Comparison of ENCODE assay signal across 8 cellular contexts in the genomic region with DNA sequence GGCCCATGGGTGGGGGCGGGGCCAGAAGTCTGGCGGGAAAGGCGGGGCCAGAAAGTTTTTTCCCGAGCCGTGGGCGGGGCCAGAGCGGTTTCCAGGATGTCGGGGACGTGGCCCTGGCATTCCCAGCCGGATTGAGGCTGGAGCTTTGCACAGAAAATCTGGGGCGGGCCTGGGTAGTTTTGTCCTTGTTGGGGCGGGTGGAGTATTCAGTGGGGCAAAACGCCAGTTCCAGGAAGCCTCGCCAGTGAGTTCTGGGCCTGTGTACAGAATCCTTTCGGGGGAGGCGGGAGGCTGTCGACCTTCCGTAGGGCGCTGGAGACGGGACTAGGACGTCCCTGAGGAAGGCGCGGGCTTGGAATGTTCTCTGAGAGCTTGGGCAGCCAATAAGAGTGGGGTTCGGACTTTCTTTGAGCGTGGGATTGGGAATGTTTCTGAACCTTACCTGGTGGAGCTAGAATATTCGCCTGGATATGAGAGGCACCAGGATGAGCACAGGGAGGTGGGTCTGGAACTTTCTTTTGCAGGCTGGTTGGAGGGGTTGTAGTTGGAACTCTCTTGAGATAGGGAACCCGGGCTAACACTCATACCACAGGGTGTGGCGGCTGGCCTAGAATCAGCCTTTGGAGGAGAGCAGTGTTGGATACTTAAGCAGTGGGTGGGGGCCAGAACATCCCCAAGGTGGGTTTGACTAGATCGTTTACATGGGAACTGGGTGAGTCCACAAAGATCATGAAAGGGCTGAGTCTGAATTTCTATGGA. TPM values are rescaled to one million over a fixed set of nuclear protein-coding genes. Genes with fewer than 3 reads are reported as not detected.
A peak's percentile ranks its signal among the peaks of the same experiment; 100 is the strongest.
DNase-seq lines count a peak whose midpoint lies in the region; FAIRE-seq and TF ChIP-seq lines count a peak whose summit lies in the region.

No MANE protein-coding gene starts in this region.

- H3K36me3 ChIP-seq in OCI-LY3 (replicated peaks; ENCODE audit: low read depth, low read length) (peaks cover 18% of the 10 kb centered on the region), endodermal cell (ENCODE audit: control insufficient read depth, insufficient read depth, low read length) (peaks cover 37% of the 10 kb centered on the region), neural cell (ENCODE audit: insufficient read depth, low read length) (no peaks in the 10 kb centered on the region)

- peak overlapping the region; percentile 100 for H3K27ac Mint-ChIP-seq in endodermal cell

- no peak for TF ChIP-seq EP300 in neural cell (conservative IDR thresholded peaks at IDR 0.05; ENCODE audit: poor library complexity, severe bottlenecking)

- H3K27me3 Mint-ChIP-seq in endodermal cell (ENCODE audit: insufficient read depth), result peaks cover 2% of the 10 kb centered on the region

- H3K9me3 ChIP-seq in OCI-LY3 (ENCODE audit: insufficient read depth, low read length) (no peaks in the 10 kb centered on the region), endodermal cell (ENCODE audit: control insufficient read depth, low read length) (no peaks in the 10 kb centered on the region), neural cell (ENCODE audit: low read length) (no peaks in the 10 kb centered on the region)

- POLR2A ChIA-PET in HEK293T (lab: Yijun Ruan, JAX), result interaction anchor here (0.9 to 2.8 kb wide), 7 partner anchors 11 to 170 kb away, joined by 3 to 44 read pairs (median 8); partner anchors contain the start of genes DHX34, INAFM1 and ZC3H4

- H3K4me1 ChIP-seq in OCI-LY3 (ENCODE audit: low read length), result peaks cover 8% of the 10 kb centered on the region
- H3K4me1 ChIP-seq in endodermal cell (ENCODE audit: control insufficient read depth, insufficient read depth, low read length), result peaks cover 7% of the 10 kb centered on the region

- no peaks in the 10 kb centered on the region for H3K9me3 Mint-ChIP-seq in endodermal cell

- WGBS in endodermal cell (ENCODE audit: insufficient coverage in 1 of 2, insufficient read length in 1 of 2), 2 experiments, result 6 to 10% methylated on average over 21 to 29 of the region's 29 CpGs

- H3K36me3 Mint-ChIP-seq in endodermal cell (ENCODE audit: low read depth), result peaks cover 38% of the 10 kb centered on the region

- H4K20me1 ChIP-seq in OCI-LY3 (ENCODE audit: insufficient read depth, low read length) (0 out of 2 replicates have a peak, but pooled peaks cover 4% of the 10 kb centered on the region), neural cell (ENCODE audit: insufficient read depth) (no peaks in the 10 kb centered on the region)

- no peak for TF ChIP-seq POLR2A in GM12891 (IDR thresholded peaks at IDR 0.05; ENCODE audit: low read depth, low read length)

- FAIRE-seq in GM12891 (lab: Jason Lieb, UNC), result peak; percentile 59

- H3K27ac ChIP-seq in OCI-LY3 (ENCODE audit: low read length) (peak overlapping the region; percentile 44), endodermal cell (ENCODE audit: low read depth, low read length) (peak overlapping the region; percentile 91), neural cell (ENCODE audit: low read length) (no peak overlapping the region)

- peaks cover 8% of the 10 kb centered on the region for H3K79me2 ChIP-seq in OCI-LY3 (ENCODE audit: low read length)
- H3K79me2 ChIP-seq in neural cell (replicated peaks; ENCODE audit: insufficient read depth, low read length), result no peaks in the 10 kb centered on the region

- H2AFZ ChIP-seq in OCI-LY3 (ENCODE audit: low read depth, low read length), result peak overlapping the region; percentile 24; the same call in 1 of the 2 replicates
- no peak overlapping the region for H2AFZ ChIP-seq in neural cell (ENCODE audit: low read depth, low read length)

- DNase-seq in GM12891 (ENCODE audit: insufficient read length, low spot score), result no peak
- DNase-seq in endodermal cell, result no peak
- no peak for DNase-seq in HEK293T (ENCODE audit: extremely low spot score)
- no peak for DNase-seq in stimulated activated CD8-positive, alpha-beta memory T cell treated with anti-CD3 and anti-CD28 coated beads, Interleukin-4, amount 100 ng/mL, for 48 hours
- DNase-seq in EL, result no peak
- no peak for DNase-seq in amygdala (lab: John Stamatoyannopoulos, UW)

- peak overlapping the region; percentile 81 for H3K4me3 ChIP-seq in OCI-LY3 (ENCODE audit: low read length)
- peak overlapping the region; percentile 97 for H3K4me3 ChIP-seq in endodermal cell (ENCODE audit: low read length)
- peak overlapping the region; percentile 70 for H3K4me3 ChIP-seq in neural cell (ENCODE audit: low read length)

- no peaks in the 10 kb centered on the region for H3F3A ChIP-seq in neural cell (ENCODE audit: insufficient read depth, low read length, poor library complexity, severe bottlenecking)

- CTCF ChIA-PET in HEK293T (lab: Yijun Ruan, JAX), result interaction anchor here (1.3 kb wide), 1 partner anchor 15 kb away, joined by 4 read pairs; no protein-coding TSS in a partner anchor

- no peak for TF ChIP-seq RAD21 in neural cell (conservative IDR thresholded peaks at IDR 0.05)

- H3K9ac ChIP-seq in OCI-LY3 (ENCODE audit: low read length) (peak overlapping the region; percentile 67), endodermal cell (ENCODE audit: extremely low read depth, low read length, poor library complexity, severe bottlenecking) (peak overlapping the region; percentile 96), neural cell (ENCODE audit: low read length) (peak overlapping the region; percentile 24)

- TF ChIP-seq CTCF in OCI-LY3 (IDR thresholded peaks at IDR 0.05; ENCODE audit: low read depth, low read length) (no peak), endodermal cell (conservative IDR thresholded peaks at IDR 0.05) (no peak), neural cell (IDR thresholded peaks at IDR 0.05; ENCODE audit: poor library complexity, severe bottlenecking) (no peak)

- no peaks in the 10 kb centered on the region for H3K9me2 ChIP-seq in neural cell (ENCODE audit: insufficient read depth, low read length)

- H3K27me3 ChIP-seq in OCI-LY3 (ENCODE audit: low read depth, low read length), result no peaks in the 10 kb centered on the region
- no peaks in the 10 kb centered on the region for H3K27me3 ChIP-seq in endodermal cell (ENCODE audit: control insufficient read depth, insufficient read depth, low read length, poor library complexity, severe bottlenecking)
- no peaks in the 10 kb centered on the region for H3K27me3 ChIP-seq in neural cell (ENCODE audit: insufficient read depth, low read depth, low read length)

- peaks cover 12% of the 10 kb centered on the region for H3K4me1 Mint-ChIP-seq in endodermal cell

- H3K4me2 ChIP-seq in OCI-LY3 (ENCODE audit: low read length) (peak overlapping the region; percentile 86), neural cell (ENCODE audit: low read length) (peak overlapping the region; percentile 54)

- peak overlapping the region; percentile 84 for H3K4me3 Mint-ChIP-seq in endodermal cell

TF ChIP-seq in GM12891, 5 proteins besides CTCF, POLR2A, EP300 and RAD21:
- TF ChIP-seq TAF1 (IDR thresholded peaks at IDR 0.05; ENCODE audit: low read depth, low read length) (no peak), POU2F2 (IDR thresholded peaks at IDR 0.05; ENCODE audit: low read depth, low read length) (no peak), POLR2AphosphoS5 (IDR thresholded peaks at IDR 0.05; ENCODE audit: low read depth, low read length) (no peak), SPI1 (IDR thresholded peaks at IDR 0.05; ENCODE audit: low read depth, low read length) (no peak), PAX5 (IDR thresholded peaks at IDR 0.05; ENCODE audit: insufficient read depth, low read length, severe bottlenecking) (no peak)

TF ChIP-seq in neural cell, 6 proteins besides CTCF, POLR2A, EP300 and RAD21 (continues in another document):
- no peak for TF ChIP-seq EZH2 (IDR thresholded peaks at IDR 0.05; ENCODE audit: borderline replicate concordance, insufficient read depth, low read length, poor library complexity, severe bottlenecking)

TF ChIP-seq in HEK293T, 16 proteins besides CTCF, POLR2A, EP300 and RAD21 (continues in another document):
- TF ChIP-seq LEF1 (IDR thresholded peaks at IDR 0.05; ENCODE audit: borderline replicate concordance) (no peak), L3MBTL2 (conservative IDR thresholded peaks at IDR 0.05) (no peak; the same call in 1 of the 2 replicates), SP1 (IDR thresholded peaks at IDR 0.05) (no peak), BHLHE40 (IDR thresholded peaks at IDR 0.05; ENCODE audit: borderline replicate concordance) (no peak), FOXM1 (IDR thresholded peaks at IDR 0.05; ENCODE audit: borderline replicate concordance) (no peak), ZNF384 (IDR thresholded peaks at IDR 0.05) (no peak), FOXA1 (IDR thresholded peaks at IDR 0.05) (no peak), NFRKB (IDR thresholded peaks at IDR 0.05) (no peak), TARDBP (IDR thresholded peaks at IDR 0.05) (no peak)
- TF ChIP-seq, protein P1, sequence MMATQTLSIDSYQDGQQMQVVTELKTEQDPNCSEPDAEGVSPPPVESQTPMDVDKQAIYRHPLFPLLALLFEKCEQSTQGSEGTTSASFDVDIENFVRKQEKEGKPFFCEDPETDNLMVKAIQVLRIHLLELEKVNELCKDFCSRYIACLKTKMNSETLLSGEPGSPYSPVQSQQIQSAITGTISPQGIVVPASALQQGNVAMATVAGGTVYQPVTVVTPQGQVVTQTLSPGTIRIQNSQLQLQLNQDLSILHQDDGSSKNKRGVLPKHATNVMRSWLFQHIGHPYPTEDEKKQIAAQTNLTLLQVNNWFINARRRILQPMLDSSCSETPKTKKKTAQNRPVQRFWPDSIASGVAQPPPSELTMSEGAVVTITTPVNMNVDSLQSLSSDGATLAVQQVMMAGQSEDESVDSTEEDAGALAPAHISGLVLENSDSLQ (IDR thresholded peaks at IDR 0.05), result no peak

RNA-seq across cellular contexts. Expression of gene CCDC9, which starts 1.3 kb away (rescaled TPM):
- 10.3 TPM for polyA plus RNA-seq in GM12891 (2012; ENCODE audit: low read depth, missing spikeins)
- 10 to 100 TPM; 33.8 to 46.2 TPM for total RNA-seq in endodermal cell
- polyA plus RNA-seq in endodermal cell (2013, experiment 1 of 2), result 25.5 TPM
- 23.5 TPM for polyA plus RNA-seq in endodermal cell (2013, experiment 2 of 2)
- 2.1 and 5.3 TPM in 2 replicates for polyA plus RNA-seq in neural cell
- polyA minus RNA-seq in neural cell, result 3.7 and 5.2 TPM in 2 replicates

RNA-seq across cellular contexts. Expression of gene INAFM1, which starts 17.1 kb away (rescaled TPM):
- polyA plus RNA-seq in GM12891 (2012; ENCODE audit: low read depth, missing spikeins), result 2.5 TPM
- 10 to 100 TPM in 1 of 2 donors, 1 to 10 TPM in 1; 8.7 to 11.5 TPM for total RNA-seq in endodermal cell
- 14.7 TPM for polyA plus RNA-seq in endodermal cell (2013, experiment 1 of 2)
- 15.5 TPM for polyA plus RNA-seq in endodermal cell (2013, experiment 2 of 2)
- 6.6 and 11.5 TPM in 2 replicates for polyA plus RNA-seq in neural cell
- polyA minus RNA-seq in neural cell, result 3.4 and 3.7 TPM in 2 replicates

RNA-seq across cellular contexts. Expression of gene BBC3, which starts 26.6 kb away (rescaled TPM):
- 10.9 TPM for polyA plus RNA-seq in GM12891 (2012; ENCODE audit: low read depth, missing spikeins)
- 10 to 100 TPM in 1 of 2 donors, 1 to 10 TPM in 1; 8.8 to 13.4 TPM for total RNA-seq in endodermal cell
- 25.1 TPM for polyA plus RNA-seq in endodermal cell (2013, experiment 1 of 2)
- polyA plus RNA-seq in endodermal cell (2013, experiment 2 of 2), result 23.6 TPM
- 15.6 and 20.1 TPM in 2 replicates for polyA plus RNA-seq in neural cell
- polyA minus RNA-seq in neural cell, result 11.2 and 12.4 TPM in 2 replicates

RNA-seq across cellular contexts. Expression of gene C5AR1, which starts 52.1 kb away (rescaled TPM):
- 0.08 TPM for polyA plus RNA-seq in GM12891 (2012; ENCODE audit: low read depth, missing spikeins)
- total RNA-seq in endodermal cell, result under 1 TPM in 1 of 2 donors, not detected in 1; 0.48 TPM
- 1.2 TPM for polyA plus RNA-seq in endodermal cell (2013, experiment 1 of 2)
- 0.37 TPM for polyA plus RNA-seq in endodermal cell (2013, experiment 2 of 2)
- polyA plus RNA-seq in neural cell, result not detected in 2 replicates
- polyA minus RNA-seq in neural cell, result 0.24 TPM in 1 of 2 replicates, not detected in the other

Comparison
In these comparisons a context has a peak if more than half of its experiments do, and no peak if none do; other contexts are left out.
1. H3K9ac ChIP-seq: peak in every context shown above with its lines; median percentile 96 in endodermal cell; 67 in OCI-LY3; 24 in neural cell.